In genomic region chr1:84387480-84388163, GRCh38 we compare ENCODE assay signal across 13 cellular contexts. TPM values are rescaled to one million over a fixed set of nuclear protein-coding genes. Genes with fewer than 3 reads are reported as not detected.
DNase-seq lines count a peak whose midpoint lies in the region; ATAC-seq and TF ChIP-seq lines count a peak whose summit lies in the region.
"Had no signal": no experiment of that assay in that cellular context is flagged by ENCODE, and none has a peak within 500 bp of the region (broad histone marks: within the 10 kb centered on the region; RNA-seq: fewer than 3 reads in every experiment).

No MANE protein-coding gene starts in this region.

- no peak overlapping the region for H3K4me3 ChIP-seq in BE2C (ENCODE audit: low read depth, low read length)

- H3K27me3 ChIP-seq in BE2C, result no peaks in the 10 kb centered on the region

- in situ Hi-C loops in SK-MEL-5 (cut with HindIII; ENCODE audit: low pct_unique_long_range_greater_than_20kb, low sequenced_read_pairs), result no loop called here

- no peaks in the 10 kb centered on the region for H3K4me1 ChIP-seq in BE2C
- H3K4me1 ChIP-seq: Caco-2 had no signal

- DNase-seq in BE2C (no peak), HEK293T (ENCODE audit: extremely low spot score) (peak; percentile 25), SK-MEL-5 (ENCODE audit: low read depth, low spot score) (peak; percentile 74), iPS-NIHi7 (ENCODE audit: extremely low spot score) (peak; percentile 53), GM20000 (ENCODE audit: low spot score) (no peak), foreskin melanocyte (no peak)
- DNase-seq in effector CD4-positive, alpha-beta T cell, result no peak
- DNase-seq: activated T-cell treated with anti-CD3 and anti-CD28 coated beads, Interleukin-2, amount 50 U/mL, for 72 hours; Caco-2; NCI-H510A had no signal

- no peak for ATAC-seq in GM21723 (IDR thresholded peaks at IDR 0.05; ENCODE audit: unreplicated experiment)
- ATAC-seq: activated T-cell treated with anti-CD3 and anti-CD28 coated beads, Interleukin-2, amount 50 U/mL, for 72 hours had no signal

- POLR2A ChIA-PET in HEK293T (lab: Yijun Ruan, JAX), result no interaction called here

- H3K36me3 ChIP-seq in BE2C, result no peaks in the 10 kb centered on the region

- TF ChIP-seq CTCF in BE2C (IDR thresholded peaks at IDR 0.05; ENCODE audit: low read depth, low read length) (peak; percentile 20; the same call in 1 of the 2 replicates), GM20000 (IDR thresholded peaks at IDR 0.05; ENCODE audit: extremely low read depth, missing control alignments) (no peak)

- no peaks in the 10 kb centered on the region for H3K9me3 ChIP-seq in BE2C
- H3K9me3 ChIP-seq: Caco-2 had no signal

- CTCF ChIA-PET in HEK293T (lab: Yijun Ruan, JAX), result no interaction called here

TF ChIP-seq in HEK293T, 16 proteins besides CTCF, POLR2A, EP300 and RAD21:
- TF ChIP-seq LEF1 (IDR thresholded peaks at IDR 0.05; ENCODE audit: borderline replicate concordance) (no peak), L3MBTL2 (conservative IDR thresholded peaks at IDR 0.05) (no peak), SUZ12 (IDR thresholded peaks at IDR 0.05) (no peak), BHLHE40 (IDR thresholded peaks at IDR 0.05; ENCODE audit: borderline replicate concordance) (no peak), FOXA1 (IDR thresholded peaks at IDR 0.05) (no peak), HDGF (IDR thresholded peaks at IDR 0.05; ENCODE audit: borderline replicate concordance) (no peak), FOXK2 (IDR thresholded peaks at IDR 0.05) (no peak), SP1 (IDR thresholded peaks at IDR 0.05) (no peak), PKNOX1 (IDR thresholded peaks at IDR 0.05) (no peak), ELF4 (IDR thresholded peaks at IDR 0.05) (no peak)

RNA-seq across cellular contexts. Expression of gene DNASE2B, which starts 10.7 kb away (rescaled TPM):
- polyA plus RNA-seq in BE2C (2012; ENCODE audit: insufficient read depth, insufficient read length, low read depth), result not detected
- 0.18 TPM in 1 of 2 replicates, not detected in the other for total RNA-seq in SK-MEL-5 (2014; rRNA removed; shearing (Covaris generic))
- not detected in 2 replicates for polyA plus RNA-seq in SK-MEL-5 (2015; cell fraction: cytosol; rRNA removed)
- polyA plus RNA-seq in SK-MEL-5 (2015; cell fraction: nucleus; rRNA removed), result 0.15 TPM in 1 of 2 replicates, not detected in the other
- total RNA-seq: activated T-cell treated with anti-CD3 and anti-CD28 coated beads, Interleukin-2, amount 50 U/mL, for 72 hours; Caco-2; mononuclear cell; renal cortical epithelial cell had no signal

Comparison
In these comparisons a context has a peak if more than half of its experiments do, and no peak if none do; other contexts are left out.
1. DNase-seq: peak in HEK293T (single experiment), SK-MEL-5 (single experiment) and iPS-NIHi7 (single experiment); none in BE2C (single experiment), GM20000 (single experiment), foreskin melanocyte (single experiment) and effector CD4-positive, alpha-beta T cell (single experiment).